Comparison of ENCODE assay signal across 18 cellular contexts in the genomic region with DNA sequence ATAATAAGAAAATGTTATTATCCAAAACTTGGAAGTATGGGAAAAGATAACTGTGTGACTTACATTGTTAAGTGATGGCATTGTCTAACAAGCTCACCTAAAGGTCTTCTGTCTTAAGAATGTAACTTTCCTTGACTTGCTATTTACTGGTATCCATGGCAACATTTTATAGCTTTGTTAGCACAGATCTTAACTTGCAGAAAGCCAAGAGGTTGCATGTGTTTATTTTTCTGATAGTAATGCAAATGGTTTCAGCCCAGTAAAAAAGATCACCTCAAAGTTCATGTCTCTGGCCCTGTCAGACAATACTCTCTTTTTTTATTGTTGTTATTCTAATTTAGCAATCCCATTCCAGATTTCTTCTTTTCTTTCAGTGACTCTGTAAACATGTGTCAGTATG.
A peak's percentile ranks its signal among the peaks of the same experiment; 100 is the strongest.
DNase-seq lines count a peak whose midpoint lies in the region; ATAC-seq and TF ChIP-seq lines count a peak whose summit lies in the region.
"Had no signal": no experiment of that assay in that cellular context is flagged by ENCODE, and none has a peak within 500 bp of the region (broad histone marks: within the 10 kb centered on the region; RNA-seq: fewer than 3 reads in every experiment).

No MANE protein-coding gene starts in this region.

- H3K27me3 ChIP-seq in PC-3 (ENCODE audit: low read length) (no peaks in the 10 kb centered on the region), left lung (no peaks in the 10 kb centered on the region), esophagus squamous epithelium (no peaks in the 10 kb centered on the region)
- H3K27me3 ChIP-seq: spleen, thyroid gland had no signal

- no peaks in the 10 kb centered on the region for H3K79me2 ChIP-seq in PC-3 (ENCODE audit: low read length)

- no TSS peak for BruUV-seq in PC-3 (replicated peaks; lab: Mats Ljungman, UMichigan)

- no peaks in the 10 kb centered on the region for H3K27me3 Mint-ChIP-seq in activated T-cell treated with anti-CD3 and anti-CD28 coated beads, Interleukin-2, amount 50 U/mL, for 4 hours (ENCODE audit: low read depth)

- H3K9me2 ChIP-seq in PC-3 (replicated peaks; ENCODE audit: low read length): no peaks in the 10 kb centered on the region

- no peaks in the 10 kb centered on the region for H3K36me3 ChIP-seq in PC-3 (ENCODE audit: low read depth, low read length)
- no peaks in the 10 kb centered on the region for H3K36me3 ChIP-seq in left lung
- no peaks in the 10 kb centered on the region for H3K36me3 ChIP-seq in esophagus squamous epithelium
- H3K36me3 ChIP-seq: spleen, thyroid gland had no signal

- H3K9me3 ChIP-seq in PC-3 (ENCODE audit: low read length) (no peaks in the 10 kb centered on the region), left lung (no peaks in the 10 kb centered on the region), esophagus squamous epithelium (no peaks in the 10 kb centered on the region)
- H3K9me3 ChIP-seq: spleen, thyroid gland had no signal

- no peaks in the 10 kb centered on the region for H3K4me1 Mint-ChIP-seq in activated T-cell treated with anti-CD3 and anti-CD28 coated beads, Interleukin-2, amount 50 U/mL, for 4 hours (ENCODE audit: low read depth)

- CTCF ChIA-PET in PC-3 (lab: Charles Lee): no interaction called here

- no peak overlapping the region for H3K4me3 ChIP-seq in PC-3 (ENCODE audit: low read length)
- H3K4me3 ChIP-seq in left lung: no peak overlapping the region
- no peak overlapping the region for H3K4me3 ChIP-seq in esophagus squamous epithelium
- H3K4me3 ChIP-seq: spleen, thyroid gland had no signal

- H3K4me3 Mint-ChIP-seq in activated T-cell treated with anti-CD3 and anti-CD28 coated beads, Interleukin-2, amount 50 U/mL, for 4 hours: no peak overlapping the region
- H3K4me3 Mint-ChIP-seq: brain, naive B cell had no signal

- POLR2A ChIA-PET in PC-3 (lab: Charles Lee; ENCODE audit: unreplicated experiment): no interaction called here

- H3K4me1 ChIP-seq in PC-3 (ENCODE audit: insufficient read depth, low read length) (peaks cover 14% of the 10 kb centered on the region), left lung (peaks cover 0 to 5% of the 10 kb centered on the region in 2 donors), esophagus squamous epithelium (peaks cover 0 to 3% (median 0%) of the 10 kb centered on the region in 3 donors)
- H3K4me1 ChIP-seq: spleen, thyroid gland had no signal

- H4K20me1 ChIP-seq in PC-3 (ENCODE audit: low read length): no peaks in the 10 kb centered on the region

- no peaks in the 10 kb centered on the region for H3F3A ChIP-seq in PC-3 (ENCODE audit: low read length, unreplicated experiment)

- TF ChIP-seq CTCF in PC-3 (conservative IDR thresholded peaks at IDR 0.05; ENCODE audit: low read depth, low read length): no peak
- TF ChIP-seq CTCF in left lung (IDR thresholded peaks at IDR 0.05): no peak
- no peak for TF ChIP-seq CTCF in esophagus squamous epithelium (IDR thresholded peaks at IDR 0.05)

- DNase-seq in EL: peak; percentile 26
- DNase-seq in PC-3: peak; percentile 2
- peak; percentile 43 for DNase-seq in dermis blood vessel endothelial cell
- no peak for DNase-seq in left lung
- no peak for DNase-seq in activated T-cell treated with anti-CD3 and anti-CD28 coated beads, Interleukin-2, amount 50 U/mL, for 4 hours
- no peak for DNase-seq in activated CD8-positive, alpha-beta memory T cell treated with anti-CD3 and anti-CD28 coated beads, Interleukin-2, amount 50 U/mL, for 4 hours
- DNase-seq in activated CD4-positive, alpha-beta T cell treated with anti-CD3 and anti-CD28 coated beads, Interleukin-2, amount 50 U/mL, for 4 hours: no peak
- DNase-seq in esophagus squamous epithelium (lab: John Stamatoyannopoulos, UW): no peak
- DNase-seq: activated CD4-positive, alpha-beta T cell treated with anti-CD3 and anti-CD28 coated beads for 1 hour; effector CD4-positive, alpha-beta T cell; naive B cell; NCI-H2029; NCI-H524; SHP77 treated with DMSO at 0.1 percent for 48 hours; spleen; T-helper 2 cell; thyroid gland had no signal

- no peaks in the 10 kb centered on the region for H3K9me3 Mint-ChIP-seq in activated T-cell treated with anti-CD3 and anti-CD28 coated beads, Interleukin-2, amount 50 U/mL, for 4 hours
- H3K9me3 Mint-ChIP-seq: naive B cell had no signal

- intact Hi-C loops in PC-3 (cut with micrococcal nuclease) (no loop called here), left lung (cut with DNase I) (no loop called here), esophagus squamous epithelium (cut with DNase I) (no loop called here)

- H3K36me3 Mint-ChIP-seq in activated T-cell treated with anti-CD3 and anti-CD28 coated beads, Interleukin-2, amount 50 U/mL, for 4 hours (ENCODE audit: insufficient read depth): no peaks in the 10 kb centered on the region
- H3K36me3 Mint-ChIP-seq: brain, naive B cell had no signal

- no peak overlapping the region for H3K4me2 ChIP-seq in PC-3 (ENCODE audit: low read length)

- no peak overlapping the region for H3K27ac ChIP-seq in PC-3 (ENCODE audit: low read length)
- H3K27ac ChIP-seq in left lung: no peak overlapping the region
- no peak overlapping the region for H3K27ac ChIP-seq in esophagus squamous epithelium
- H3K27ac ChIP-seq: spleen, thyroid gland had no signal

- H2AFZ ChIP-seq in PC-3 (ENCODE audit: low read length): no peak overlapping the region

- no peak overlapping the region for H3K9ac ChIP-seq in PC-3 (ENCODE audit: low read length)

- no peak for TF ChIP-seq POLR2A in esophagus squamous epithelium (IDR thresholded peaks at IDR 0.05)

- ATAC-seq in PC-3 (no peak), left lung (peak; percentile 46)
- no peak for ATAC-seq in activated T-cell treated with anti-CD3 and anti-CD28 coated beads, Interleukin-2, amount 50 U/mL, for 4 hours

Comparison
In these comparisons a context has a peak if more than half of its experiments do, and no peak if none do; other contexts are left out.
1. DNase-seq: peak in EL (single experiment), PC-3 (single experiment) and dermis blood vessel endothelial cell (single experiment); none in left lung (0 of 2), activated T-cell treated with anti-CD3 and anti-CD28 coated beads, Interleukin-2, amount 50 U/mL, for 4 hours (single experiment), activated CD8-positive, alpha-beta memory T cell treated with anti-CD3 and anti-CD28 coated beads, Interleukin-2, amount 50 U/mL, for 4 hours (single experiment), activated CD4-positive, alpha-beta T cell treated with anti-CD3 and anti-CD28 coated beads, Interleukin-2, amount 50 U/mL, for 4 hours (0 of 2) and esophagus squamous epithelium (single experiment).